21 cellular contexts compared by ENCODE assay signal in the genomic region with DNA sequence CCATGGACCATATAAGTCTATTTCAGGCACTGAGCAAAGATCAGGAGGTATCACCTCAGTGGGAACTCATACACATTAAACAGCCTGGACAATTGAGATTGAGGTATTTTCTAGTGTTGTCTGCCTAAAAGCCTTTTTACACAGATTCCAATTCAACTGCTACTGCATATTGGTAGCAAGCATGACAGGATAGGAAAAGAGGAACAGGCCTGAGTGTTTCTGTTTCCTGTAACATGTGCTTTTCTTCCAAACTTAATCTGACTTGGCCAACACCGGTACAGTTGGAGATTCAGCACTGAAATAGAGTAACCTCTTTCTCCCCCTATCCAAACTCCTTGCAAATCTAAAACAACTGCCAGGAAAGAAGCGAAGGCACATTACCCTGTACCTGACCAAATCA.
DNase-seq lines count a peak whose midpoint lies in the region; ATAC-seq and TF ChIP-seq lines count a peak whose summit lies in the region.
"Had no signal": no experiment of that assay in that cellular context is flagged by ENCODE, and none has a peak within 500 bp of the region (broad histone marks: within the 10 kb centered on the region; RNA-seq: fewer than 3 reads in every experiment).

No MANE protein-coding gene starts in this region.

- H3K9me2 ChIP-seq in Karpas-422 (replicated peaks; ENCODE audit: insufficient read depth, low read length), result no peaks in the 10 kb centered on the region

- no peak overlapping the region for H2AFZ ChIP-seq in Karpas-422 (ENCODE audit: low read length)

- DNase-seq in AML-193 (lab: John Stamatoyannopoulos, UW) (peak; percentile 72), HFFc6 (no peak), SKM-1 treated with dmso at 0.1 percent for 144 hours (lab: John Stamatoyannopoulos, UW; ENCODE audit: unreplicated experiment) (peak; percentile 65), fibroblast of villous mesenchyme (ENCODE audit: low read depth) (peak; percentile 33), NCI-H1930 (lab: John Stamatoyannopoulos, UW) (no peak), Karpas-422 (no peak), dorsolateral prefrontal cortex (no peak)
- DNase-seq: activated CD8-positive, alpha-beta memory T cell treated with anti-CD3 and anti-CD28 coated beads for 24 hours; EL; foreskin melanocyte; natural killer cell; NCI-H1694; NCI-H510A; PC-3; stimulated activated CD4-positive, alpha-beta T cell treated with anti-CD3 and anti-CD28 coated beads, Interleukin-15, amount 100 ng/mL, for 24 hours; WERI-Rb-1 had no signal

- no peaks in the 10 kb centered on the region for H3K79me2 ChIP-seq in Karpas-422 (ENCODE audit: low read length)

- H3K36me3 Mint-ChIP-seq in HFFc6 (ENCODE audit: low read depth), result peaks cover 3% of the 10 kb centered on the region; the same call in 1 of the 2 replicates
- H3K36me3 Mint-ChIP-seq: natural killer cell had no signal

- no peak overlapping the region for H3K4me3 Mint-ChIP-seq in HFFc6
- H3K4me3 Mint-ChIP-seq: activated T-helper 17 cell treated with anti-CD3 and anti-CD28 coated beads, Interleukin-2, amount 50 U/mL, for 72 hours; central memory CD8-positive, alpha-beta T cell; natural killer cell; stimulated activated naive CD8-positive, alpha-beta T cell treated with anti-CD3 and anti-CD28 coated beads, Interleukin-15, Interleukin-2, amounts not matched to agents 100 ng/mL and 50 ng/mL, for 24 hours had no signal

- no peak overlapping the region for H3K4me2 ChIP-seq in Karpas-422 (ENCODE audit: low read depth, low read length, poor library complexity, severe bottlenecking)

- no peaks in the 10 kb centered on the region for H3K27me3 ChIP-seq in Karpas-422 (ENCODE audit: low read length)
- no peaks in the 10 kb centered on the region for H3K27me3 ChIP-seq in dorsolateral prefrontal cortex

- H3K27me3 Mint-ChIP-seq in HFFc6 (ENCODE audit: insufficient read depth), result peaks cover 7% of the 10 kb centered on the region; the same call in 1 of the 2 replicates
- H3K27me3 Mint-ChIP-seq: activated T-helper 17 cell treated with anti-CD3 and anti-CD28 coated beads, Interleukin-2, amount 50 U/mL, for 72 hours had no signal

- peaks cover 27% of the 10 kb centered on the region for H3K4me1 ChIP-seq in Karpas-422 (ENCODE audit: low read length)

- no peaks in the 10 kb centered on the region for H3K9me3 Mint-ChIP-seq in HFFc6
- H3K9me3 Mint-ChIP-seq: activated T-helper 17 cell treated with anti-CD3 and anti-CD28 coated beads, Interleukin-2, amount 50 U/mL, for 72 hours; central memory CD8-positive, alpha-beta T cell; natural killer cell; stimulated activated naive CD8-positive, alpha-beta T cell treated with anti-CD3 and anti-CD28 coated beads, Interleukin-15, Interleukin-2, amounts not matched to agents 100 ng/mL and 50 ng/mL, for 24 hours had no signal

- ATAC-seq in GM19395 (IDR thresholded peaks at IDR 0.05; ENCODE audit: unreplicated experiment), result no peak
- ATAC-seq: activated T-helper 17 cell treated with anti-CD3 and anti-CD28 coated beads, Interleukin-2, amount 50 U/mL, for 72 hours; natural killer cell; PC-3; SK-N-SH treated with all-trans-retinoic acid at 6 μM for 48 hours had no signal

- no peaks in the 10 kb centered on the region for H3K9me3 ChIP-seq in Karpas-422 (ENCODE audit: low read length)

- H3K9ac ChIP-seq in Karpas-422 (ENCODE audit: low read length), result no peak overlapping the region

- H3K4me1 Mint-ChIP-seq in HFFc6 (ENCODE audit: low read depth), result peaks cover 30% of the 10 kb centered on the region
- H3K4me1 Mint-ChIP-seq: activated T-helper 17 cell treated with anti-CD3 and anti-CD28 coated beads, Interleukin-2, amount 50 U/mL, for 72 hours had no signal

- H3K27ac Mint-ChIP-seq in HFFc6, result peak overlapping the region; percentile 5; the same call in 1 of the 2 replicates
- H3K27ac Mint-ChIP-seq: activated T-helper 17 cell treated with anti-CD3 and anti-CD28 coated beads, Interleukin-2, amount 50 U/mL, for 72 hours; natural killer cell; stimulated activated naive CD8-positive, alpha-beta T cell treated with anti-CD3 and anti-CD28 coated beads, Interleukin-15, Interleukin-2, amounts not matched to agents 100 ng/mL and 50 ng/mL, for 24 hours had no signal

- no peaks in the 10 kb centered on the region for H3K36me3 ChIP-seq in Karpas-422 (ENCODE audit: insufficient read depth, low read length)

- H3K4me3 ChIP-seq in fibroblast of villous mesenchyme (ENCODE audit: low read depth, low read length) (no peak overlapping the region), Karpas-422 (ENCODE audit: low read length) (no peak overlapping the region), dorsolateral prefrontal cortex (peak overlapping the region in 1 of 59 donors; percentile 0)

- intact Hi-C loops in dorsolateral prefrontal cortex (cut with DNase I), result loop anchor here (5.0 to 10.0 kb wide), 4 partner anchors 277 to 455 kb away; no protein-coding TSS in a partner anchor

- H3K27ac ChIP-seq in Karpas-422 (ENCODE audit: low read length), result no peak overlapping the region
- peak overlapping the region in 21 of 59 donors; percentile 2 to 65 (median 26) for H3K27ac ChIP-seq in dorsolateral prefrontal cortex
- H3K27ac ChIP-seq: WERI-Rb-1 had no signal

- TF ChIP-seq CTCF in HFFc6 (IDR thresholded peaks at IDR 0.05) (no peak), fibroblast of villous mesenchyme (IDR thresholded peaks at IDR 0.05; ENCODE audit: insufficient read depth, low read depth, low read length) (no peak), dorsolateral prefrontal cortex (IDR thresholded peaks at IDR 0.05 in 54 of 56, conservative IDR thresholded peaks at IDR 0.05 in 2 of 56; ENCODE audit: low read depth in 1 of 56, partially characterized antibody in 56 of 56) (no peak)

- H4K20me1 ChIP-seq in Karpas-422 (ENCODE audit: insufficient read depth, low read depth, low read length), result no peaks in the 10 kb centered on the region

Comparison
In these comparisons a context has a peak if more than half of its experiments do, and no peak if none do; other contexts are left out.
1. DNase-seq: peak in AML-193 (2 of 2), SKM-1 treated with dmso at 0.1 percent for 144 hours (single experiment) and fibroblast of villous mesenchyme (single experiment); none in HFFc6 (single experiment), NCI-H1930 (0 of 2), Karpas-422 (single experiment) and dorsolateral prefrontal cortex (0 of 10).